ENCODE assay signal across 22 cellular contexts in the genomic region with DNA sequence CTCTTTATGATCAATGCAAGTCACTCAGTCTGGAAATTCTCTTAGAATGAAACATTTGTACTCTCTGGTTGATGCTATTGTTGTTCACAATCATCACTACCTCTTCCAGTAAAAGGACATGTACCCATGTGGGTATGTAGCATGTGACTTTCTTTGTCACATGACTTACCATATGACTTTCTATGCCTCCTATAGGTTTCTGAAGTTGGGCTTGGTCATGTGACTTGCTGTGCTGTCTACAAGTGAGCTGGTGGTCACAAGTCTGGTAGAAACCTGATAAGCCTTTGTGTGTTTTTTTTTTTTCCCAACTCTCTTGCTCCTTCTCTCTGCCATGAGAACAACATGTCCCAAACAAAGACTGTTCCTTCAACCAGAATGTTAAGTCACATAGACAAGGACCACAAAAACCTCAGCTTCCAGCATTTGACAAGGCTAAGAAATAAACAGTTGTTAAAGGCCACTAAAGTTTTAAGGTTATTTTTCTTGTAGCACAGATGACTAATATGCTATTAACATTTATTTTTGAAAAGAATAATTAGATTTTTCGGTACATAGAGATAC.
DNase-seq lines count a peak whose midpoint lies in the region; ATAC-seq, FAIRE-seq and TF ChIP-seq lines count a peak whose summit lies in the region.
"Had no signal": no experiment of that assay in that cellular context is flagged by ENCODE, and none has a peak within 500 bp of the region (broad histone marks: within the 10 kb centered on the region; RNA-seq: fewer than 3 reads in every experiment).

No MANE protein-coding gene starts in this region.

- H3K79me2 ChIP-seq in GM12878 (ENCODE audit: control insufficient read depth, insufficient read depth, low read length), result no peaks in the 10 kb centered on the region

- FAIRE-seq in A549 (lab: Jason Lieb, UNC), result no peak
- FAIRE-seq in GM12878 (lab: Jason Lieb, UNC), result no peak
- FAIRE-seq: GM12892, RCC 7860 had no signal

- H3K4me3 Mint-ChIP-seq in nephron progenitor cell, result no peak overlapping the region
- no peak overlapping the region for H3K4me3 Mint-ChIP-seq in Calu3 (ENCODE audit: low read depth, unreplicated experiment)
- H3K4me3 Mint-ChIP-seq: B cell, CD14-positive monocyte, H9 had no signal

- TF ChIP-seq POLR2A in A549 (IDR thresholded peaks at IDR 0.05; ENCODE audit: low read length), result no peak
- TF ChIP-seq POLR2A in GM12878 (IDR thresholded peaks at IDR 0.05; ENCODE audit: low read depth, low read length), result no peak

- H3K36me3 Mint-ChIP-seq in nephron progenitor cell (ENCODE audit: low read depth) (no peaks in the 10 kb centered on the region), Calu3 (ENCODE audit: insufficient read depth, unreplicated experiment) (no peaks in the 10 kb centered on the region)
- H3K36me3 Mint-ChIP-seq: CD14-positive monocyte had no signal

- H3K27ac Mint-ChIP-seq in nephron progenitor cell (peak overlapping the region; percentile 21), Calu3 (ENCODE audit: unreplicated experiment) (no peak overlapping the region)
- H3K27ac Mint-ChIP-seq: B cell, CD14-positive monocyte, H9 had no signal

- no peaks in the 10 kb centered on the region for H3K9me3 ChIP-seq in A549
- no peaks in the 10 kb centered on the region for H3K9me3 ChIP-seq in GM12878 (replicated peaks; ENCODE audit: control insufficient read depth, insufficient read depth, low read length)

- H3K27ac ChIP-seq in A549, result no peak overlapping the region
- H3K27ac ChIP-seq in GM12878 (ENCODE audit: control insufficient read depth, insufficient read depth), result no peak overlapping the region
- H3K27ac ChIP-seq: HL-60 had no signal

- in situ Hi-C loops in GM12878 (cut with MboI), result no loop called here

- RAD21 ChIA-PET in GM12878 (lab: Charles Lee; ENCODE audit: unreplicated experiment), result no interaction called here

- BruUV-seq in GM12878 (replicated peaks; lab: Mats Ljungman, UMichigan) (no TSS peak), Calu3 (replicated peaks; lab: Mats Ljungman, UMichigan) (no TSS peak)

- SMC1A ChIA-PET in GM12878 (lab: Charles Lee; ENCODE audit: uncharacterized antibody, unreplicated experiment), result interaction anchor here (0.6 kb wide), 1 partner anchor 418 kb away, joined by 4 read pairs; no protein-coding TSS in a partner anchor

- no peaks in the 10 kb centered on the region for H3K27me3 ChIP-seq in GM12878 (replicated peaks in 1 of 2; ENCODE audit: control insufficient read depth in 2 of 2, insufficient read depth in 2 of 2, low read length in 1 of 2)

- TF ChIP-seq RAD21 in A549 (conservative IDR thresholded peaks at IDR 0.05 in 1 of 2, IDR thresholded peaks at IDR 0.05 in 1 of 2) (no peak), GM12878 (IDR thresholded peaks at IDR 0.05; ENCODE audit: insufficient read depth, low read depth, low read length) (no peak)

- no peak for TF ChIP-seq CTCF in A549 (IDR thresholded peaks at IDR 0.05)
- TF ChIP-seq CTCF in GM12878 (IDR thresholded peaks at IDR 0.05 in 2 of 3, conservative IDR thresholded peaks at IDR 0.05 in 1 of 3; ENCODE audit: control insufficient read depth in 2 of 3, extremely low read depth in 1 of 3, insufficient read depth in 1 of 3, low read depth in 3 of 3, low read length in 3 of 3), result no peak
- TF ChIP-seq CTCF in nephron progenitor cell (IDR thresholded peaks at IDR 0.05), result no peak
- TF ChIP-seq CTCF in Calu3 (IDR thresholded peaks at IDR 0.05; ENCODE audit: unreplicated experiment), result no peak

- DNase-seq in A549 (ENCODE audit: low read depth in 1 of 2, low spot score in 1 of 2) (no peak), M059J (ENCODE audit: low read depth) (peak; percentile 68), GM12878 (ENCODE audit: low read depth, low spot score) (no peak), nephron progenitor cell (no peak), Calu3 (no peak), islet precursor cell (no peak)
- DNase-seq: H9, KG1, NCI-H1105 treated with DMSO at 0.1 percent for 48 hours, NCI-H1694, NCI-H2081 treated with DMSO at 0.1 percent for 48 hours, NCI-H2171 treated with DMSO at 0.1 percent for 48 hours, NCI-H446, NCI-H526 had no signal

- CTCF ChIA-PET in A549 (lab: Yijun Ruan, JAX), result no interaction called here
- CTCF ChIA-PET in GM12878 (lab: Yijun Ruan, JAX), result no interaction called here
- CTCF ChIA-PET in Calu3 (lab: Charles Lee), result interaction anchor here (0.6 kb wide), 1 partner anchor 216 kb away, joined by 3 read pairs; no protein-coding TSS in a partner anchor

- no peak for ATAC-seq in A549
- no peak for ATAC-seq in GM12878
- ATAC-seq in GM19035 (IDR thresholded peaks at IDR 0.05; ENCODE audit: unreplicated experiment), result no peak
- no peak for ATAC-seq in GM21515 (IDR thresholded peaks at IDR 0.05; ENCODE audit: unreplicated experiment)
- ATAC-seq: Right ventricle myocardium inferior had no signal

- no peaks in the 10 kb centered on the region for H4K20me1 ChIP-seq in GM12878 (ENCODE audit: control insufficient read depth, insufficient read depth)

- H3K4me2 ChIP-seq in A549 (no peak overlapping the region), GM12878 (ENCODE audit: control insufficient read depth, insufficient read depth) (no peak overlapping the region)

- no peaks in the 10 kb centered on the region for H3K36me3 ChIP-seq in GM12878 (ENCODE audit: control insufficient read depth in 2 of 2, insufficient read depth in 2 of 2, low read length in 1 of 2)

- no peak overlapping the region for H2AFZ ChIP-seq in GM12878 (ENCODE audit: control insufficient read depth, low read depth, low read length)

- H3K4me1 ChIP-seq in A549 (no peaks in the 10 kb centered on the region), GM12878 (ENCODE audit: control insufficient read depth, insufficient read depth, low read length) (no peaks in the 10 kb centered on the region)

- no peak overlapping the region for H3K9ac ChIP-seq in GM12878 (ENCODE audit: control insufficient read depth, insufficient read depth, low read length)

- H3K4me1 Mint-ChIP-seq in nephron progenitor cell (peaks cover 11% of the 10 kb centered on the region), Calu3 (ENCODE audit: low read depth, unreplicated experiment) (no peaks in the 10 kb centered on the region)
- H3K4me1 Mint-ChIP-seq: B cell, CD14-positive monocyte, H9 had no signal

- POLR2A ChIA-PET in A549 (lab: Yijun Ruan, JAX), result no interaction called here
- POLR2A ChIA-PET in GM12878 (lab: Charles Lee), result no interaction called here

- TF ChIP-seq EP300 in A549 (IDR thresholded peaks at IDR 0.05) (no peak), GM12878 (IDR thresholded peaks at IDR 0.05; ENCODE audit: borderline replicate concordance in 1 of 2, control insufficient read depth in 1 of 2, low read depth in 2 of 2, low read length in 2 of 2) (no peak)

- H3K9me3 Mint-ChIP-seq in nephron progenitor cell (no peaks in the 10 kb centered on the region), Calu3 (ENCODE audit: low read depth, unreplicated experiment) (no peaks in the 10 kb centered on the region)
- H3K9me3 Mint-ChIP-seq: CD14-positive monocyte, H9 had no signal

- WGBS in A549 (ENCODE audit: missing lambda C conversion rate), result 3% methylated on average over 1 of the region's 1 CpG
- 0% methylated on average over 1 of the region's 1 CpG for WGBS in GM12878 (ENCODE audit: insufficient coverage, insufficient replicate concordance, low lambda C conversion rate, missing lambda C conversion rate)

- H3K4me3 ChIP-seq in A549 (no peak overlapping the region), GM12878 (no peak overlapping the region)

- intact Hi-C loops in GM12878 (cut with micrococcal nuclease; ENCODE audit: unreplicated experiment) (no loop called here), Calu3 (cut with micrococcal nuclease; ENCODE audit: unreplicated experiment) (no loop called here)

- H3K27me3 Mint-ChIP-seq in nephron progenitor cell (ENCODE audit: low read depth, poor library complexity) (peaks cover 3% of the 10 kb centered on the region), Calu3 (ENCODE audit: unreplicated experiment) (no peaks in the 10 kb centered on the region)
- H3K27me3 Mint-ChIP-seq: B cell had no signal

TF ChIP-seq in A549, 52 proteins besides CTCF, POLR2A, EP300 and RAD21:
- TF ChIP-seq, protein P1, sequence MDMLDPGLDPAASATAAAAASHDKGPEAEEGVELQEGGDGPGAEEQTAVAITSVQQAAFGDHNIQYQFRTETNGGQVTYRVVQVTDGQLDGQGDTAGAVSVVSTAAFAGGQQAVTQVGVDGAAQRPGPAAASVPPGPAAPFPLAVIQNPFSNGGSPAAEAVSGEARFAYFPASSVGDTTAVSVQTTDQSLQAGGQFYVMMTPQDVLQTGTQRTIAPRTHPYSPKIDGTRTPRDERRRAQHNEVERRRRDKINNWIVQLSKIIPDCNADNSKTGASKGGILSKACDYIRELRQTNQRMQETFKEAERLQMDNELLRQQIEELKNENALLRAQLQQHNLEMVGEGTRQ (IDR thresholded peaks at IDR 0.05), result peak; percentile 73
- no peak for TF ChIP-seq HOXA7 (CRISPR knock-in tag; IDR thresholded peaks at IDR 0.05)

TF ChIP-seq in GM12878, 131 proteins besides CTCF, POLR2A, EP300 and RAD21:
- TF ChIP-seq, protein P2, sequence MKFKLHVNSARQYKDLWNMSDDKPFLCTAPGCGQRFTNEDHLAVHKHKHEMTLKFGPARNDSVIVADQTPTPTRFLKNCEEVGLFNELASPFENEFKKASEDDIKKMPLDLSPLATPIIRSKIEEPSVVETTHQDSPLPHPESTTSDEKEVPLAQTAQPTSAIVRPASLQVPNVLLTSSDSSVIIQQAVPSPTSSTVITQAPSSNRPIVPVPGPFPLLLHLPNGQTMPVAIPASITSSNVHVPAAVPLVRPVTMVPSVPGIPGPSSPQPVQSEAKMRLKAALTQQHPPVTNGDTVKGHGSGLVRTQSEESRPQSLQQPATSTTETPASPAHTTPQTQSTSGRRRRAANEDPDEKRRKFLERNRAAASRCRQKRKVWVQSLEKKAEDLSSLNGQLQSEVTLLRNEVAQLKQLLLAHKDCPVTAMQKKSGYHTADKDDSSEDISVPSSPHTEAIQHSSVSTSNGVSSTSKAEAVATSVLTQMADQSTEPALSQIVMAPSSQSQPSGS (IDR thresholded peaks at IDR 0.05; ENCODE audit: low read length), result no peak
- peak; percentile 27; the same call in 1 of the 2 replicates for TF ChIP-seq RAD51 (IDR thresholded peaks at IDR 0.05)
